In the genomic region with DNA sequence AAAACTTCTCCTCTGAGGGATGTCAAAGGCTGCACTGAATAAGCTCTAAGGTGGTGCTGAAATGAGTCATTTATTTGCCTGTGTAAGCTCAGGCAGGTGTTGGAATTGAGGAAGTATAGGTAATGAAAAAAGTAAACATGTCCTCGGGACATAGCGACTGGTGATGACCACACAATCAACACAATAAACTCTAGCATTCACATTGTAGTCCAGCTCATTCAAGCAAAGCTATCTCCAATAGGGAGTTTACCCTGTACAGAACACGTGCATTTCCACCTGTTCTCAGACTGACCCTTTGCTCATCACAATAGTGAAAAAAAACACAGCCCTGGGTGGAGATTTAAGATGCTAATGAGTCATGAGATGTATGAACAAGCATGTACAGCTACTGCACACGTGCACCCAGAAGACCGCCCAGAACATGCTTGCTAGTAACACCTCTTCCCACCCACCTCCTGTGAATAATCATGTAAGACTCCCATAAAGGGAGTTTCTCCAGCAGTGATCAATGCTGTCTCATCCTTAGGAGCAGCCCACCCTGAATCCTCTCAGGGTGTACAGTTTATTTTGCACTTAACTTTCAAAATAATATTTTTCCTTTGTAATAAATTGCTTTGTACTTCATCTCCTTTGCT, we compare ENCODE assay signal across 1 cellular context.
A peak's percentile ranks its signal among the peaks of the same experiment; 100 is the strongest.
TF ChIP-seq lines count a peak whose summit lies in the region.

No MANE protein-coding gene starts in this region.

TF ChIP-seq in K562, 482 proteins besides CTCF, POLR2A, EP300 and RAD21 (continued from another document and continues in another):
- TF ChIP-seq MNT (conservative IDR thresholded peaks at IDR 0.05) (peak; percentile 84 to 91), EZH2 (IDR thresholded peaks at IDR 0.05; ENCODE audit: borderline replicate concordance, low read depth, low read length) (no peak), KDM2B (CRISPR knock-in tag; IDR thresholded peaks at IDR 0.05) (no peak), ZNF197 (CRISPR knock-in tag; IDR thresholded peaks at IDR 0.05; ENCODE audit: low read depth) (no peak), CEBPB (tag; IDR thresholded peaks at IDR 0.05) (peak; percentile 50; the same call in 1 of the 2 replicates), TRIM28 (IDR thresholded peaks at IDR 0.05) (0 out of 2 replicates have a peak, but pooled peaks have one; percentile 18), NKRF (IDR thresholded peaks at IDR 0.05; ENCODE audit: borderline replicate concordance) (peak; percentile 58; the same call in 1 of the 2 replicates), DDX20 (tag; IDR thresholded peaks at IDR 0.05; ENCODE audit: low read depth) (peak; percentile 58; the same call in 1 of the 2 replicates), ETV1 (tag; conservative IDR thresholded peaks at IDR 0.05; ENCODE audit: low read depth) (no peak), PURB (CRISPR knock-in tag; IDR thresholded peaks at IDR 0.05; ENCODE audit: low read depth) (no peak), RBM25 (IDR thresholded peaks at IDR 0.05; ENCODE audit: low read depth, low read length, severe bottlenecking) (no peak), NFE2L1 (tag; IDR thresholded peaks at IDR 0.05; ENCODE audit: borderline replicate concordance, low read depth) (no peak), ADNP (tag; IDR thresholded peaks at IDR 0.05) (no peak), TFAM (CRISPR knock-in tag; conservative IDR thresholded peaks at IDR 0.05) (no peak), ZNF57 (CRISPR knock-in tag; IDR thresholded peaks at IDR 0.05) (no peak), SMC3 (conservative IDR thresholded peaks at IDR 0.05; ENCODE audit: insufficient read depth, low read depth, low read length) (no peak), SMAD3 (CRISPR knock-in tag; conservative IDR thresholded peaks at IDR 0.05) (no peak), MTA1 (IDR thresholded peaks at IDR 0.05; ENCODE audit: borderline replicate concordance) (0 out of 2 replicates have a peak, but pooled peaks have one; percentile 10), EP400 (IDR thresholded peaks at IDR 0.05) (peak; percentile 50; the same call in 1 of the 2 replicates), ILF3 (IDR thresholded peaks at IDR 0.05; ENCODE audit: borderline replicate concordance) (no peak), ZNF232 (CRISPR knock-in tag; IDR thresholded peaks at IDR 0.05) (no peak), HOMEZ (CRISPR knock-in tag; IDR thresholded peaks at IDR 0.05) (no peak), TOE1 (IDR thresholded peaks at IDR 0.05; ENCODE audit: borderline replicate concordance) (no peak; the same call in 1 of the 2 replicates), TOE1 (CRISPR knock-in tag; IDR thresholded peaks at IDR 0.05; ENCODE audit: borderline replicate concordance, low read depth) (no peak), ZMIZ1 (IDR thresholded peaks at IDR 0.05; ENCODE audit: low read depth in 2 of 2, low read length in 2 of 2) (no peak), NR2C2 (CRISPR knock-in tag; IDR thresholded peaks at IDR 0.05) (no peak), NR2C2 (tag; IDR thresholded peaks at IDR 0.05) (peak; percentile 62), JUND (IDR thresholded peaks at IDR 0.05; ENCODE audit: borderline replicate concordance, low read depth, low read length) (0 out of 2 replicates have a peak, but pooled peaks have one; percentile 1), JUND (tag; IDR thresholded peaks at IDR 0.05; ENCODE audit: borderline replicate concordance, low read depth, low read length) (peak; percentile 73; the same call in 1 of the 3 replicates), ZNF75A (CRISPR knock-in tag; IDR thresholded peaks at IDR 0.05) (no peak), ZNF318 (IDR thresholded peaks at IDR 0.05; ENCODE audit: borderline replicate concordance in 1 of 2, low read depth in 1 of 2) (no peak), ARNT (IDR thresholded peaks at IDR 0.05) (no peak), HNRNPK (IDR thresholded peaks at IDR 0.05; ENCODE audit: low read depth, low read length, poor library complexity, severe bottlenecking) (no peak)
- TF ChIP-seq, protein P1, sequence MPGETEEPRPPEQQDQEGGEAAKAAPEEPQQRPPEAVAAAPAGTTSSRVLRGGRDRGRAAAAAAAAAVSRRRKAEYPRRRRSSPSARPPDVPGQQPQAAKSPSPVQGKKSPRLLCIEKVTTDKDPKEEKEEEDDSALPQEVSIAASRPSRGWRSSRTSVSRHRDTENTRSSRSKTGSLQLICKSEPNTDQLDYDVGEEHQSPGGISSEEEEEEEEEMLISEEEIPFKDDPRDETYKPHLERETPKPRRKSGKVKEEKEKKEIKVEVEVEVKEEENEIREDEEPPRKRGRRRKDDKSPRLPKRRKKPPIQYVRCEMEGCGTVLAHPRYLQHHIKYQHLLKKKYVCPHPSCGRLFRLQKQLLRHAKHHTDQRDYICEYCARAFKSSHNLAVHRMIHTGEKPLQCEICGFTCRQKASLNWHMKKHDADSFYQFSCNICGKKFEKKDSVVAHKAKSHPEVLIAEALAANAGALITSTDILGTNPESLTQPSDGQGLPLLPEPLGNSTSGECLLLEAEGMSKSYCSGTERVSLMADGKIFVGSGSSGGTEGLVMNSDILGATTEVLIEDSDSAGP (CRISPR knock-in tag; IDR thresholded peaks at IDR 0.05) = no peak
